Comparison of ENCODE assay signal across 8 cellular contexts in genomic region chr2:240997856-240998705, GRCh38. TPM values are rescaled to one million over a fixed set of nuclear protein-coding genes. Genes with fewer than 3 reads are reported as not detected.
A peak's percentile ranks its signal among the peaks of the same experiment; 100 is the strongest.
DNase-seq lines count a peak whose midpoint lies in the region; ATAC-seq, FAIRE-seq and TF ChIP-seq lines count a peak whose summit lies in the region.

TSS of gene SNED1 (plus strand) at chr2:240998618. CDS start at chr2:240998838, 220 bp downstream.

- CTCF ChIA-PET in CD8-positive, alpha-beta memory T cell (lab: Charles Lee), result no interaction called here
- CTCF ChIA-PET in K562 (lab: Yijun Ruan, JAX; ENCODE audit: low intra/inter-chr PET ratio), result no interaction called here

- in situ Hi-C loops in K562 (cut with MboI), result no loop called here

- H3K4me1 ChIP-seq in CD8-positive, alpha-beta memory T cell (ENCODE audit: insufficient read depth, low read length), result no peaks in the 10 kb centered on the region
- H3K4me1 ChIP-seq in K562 (replicated peaks in 1 of 2; ENCODE audit: control insufficient read depth in 2 of 2, insufficient read depth in 2 of 2, low read length in 2 of 2) (peaks cover 0 to 31% of the 10 kb centered on the region in 2 experiments; a peak in 2 of 5 replicates), hepatocyte (ENCODE audit: insufficient read depth) (peaks cover 35% of the 10 kb centered on the region)

- peaks cover 0 to 4% (median 0%) of the 10 kb centered on the region in 5 donors for H3K9me3 Mint-ChIP-seq in CD8-positive, alpha-beta memory T cell

- H3K27me3 Mint-ChIP-seq in CD8-positive, alpha-beta memory T cell, result peaks cover 11 to 34% of the 10 kb centered on the region in 2 donors

- H3K27ac ChIP-seq in CD8-positive, alpha-beta memory T cell (ENCODE audit: low read depth, low read length), result no peak within 1 kb of the TSS
- no peak within 1 kb of the TSS for H3K27ac ChIP-seq in K562 (ENCODE audit: extremely low read depth, low read depth, low read length)
- H3K27ac ChIP-seq in hepatocyte, result no peak within 1 kb of the TSS

- no peaks in the 10 kb centered on the region for H3K9me3 ChIP-seq in CD8-positive, alpha-beta memory T cell (ENCODE audit: low read length)
- H3K9me3 ChIP-seq in K562 (replicated peaks; ENCODE audit: control insufficient read depth, insufficient read depth, low read depth, low read length) (no peaks in the 10 kb centered on the region), hepatocyte (ENCODE audit: low read depth) (no peaks in the 10 kb centered on the region)

- H2AFZ ChIP-seq in K562 (ENCODE audit: low read depth, low read length), result peak within 1 kb of the TSS; percentile 86
- peak within 1 kb of the TSS; percentile 71 for H2AFZ ChIP-seq in hepatocyte

- no peaks in the 10 kb centered on the region for H3K36me3 ChIP-seq in CD8-positive, alpha-beta memory T cell (ENCODE audit: insufficient read depth, low read length)
- H3K36me3 ChIP-seq in K562 (ENCODE audit: control insufficient read depth, insufficient read depth, low read length) (no peaks in the 10 kb centered on the region), hepatocyte (replicated peaks; ENCODE audit: insufficient read depth, low read depth) (no peaks in the 10 kb centered on the region)

- no peak for TF ChIP-seq CTCF in K562 (IDR thresholded peaks at IDR 0.05 in 2 of 3, conservative IDR thresholded peaks at IDR 0.05 in 1 of 3; ENCODE audit: insufficient read depth in 2 of 3, low read depth in 1 of 3, low read length in 3 of 3)
- no peak for TF ChIP-seq CTCF in hepatocyte (IDR thresholded peaks at IDR 0.05; ENCODE audit: poor library complexity)

- no peak within 1 kb of the TSS for H3K4me3 ChIP-seq in CD8-positive, alpha-beta memory T cell (ENCODE audit: low read length)
- H3K4me3 ChIP-seq in K562 (peak within 1 kb of the TSS; percentile 40), hepatocyte (peak within 1 kb of the TSS; percentile 26)

- no peaks in the 10 kb centered on the region for H3K27me3 ChIP-seq in CD8-positive, alpha-beta memory T cell (ENCODE audit: insufficient read depth, low read length, poor library complexity, severe bottlenecking)
- H3K27me3 ChIP-seq in K562 (ENCODE audit: control insufficient read depth in 2 of 2, insufficient read depth in 2 of 2, low read length in 2 of 2) (peaks cover 0 to 39% of the 10 kb centered on the region in 2 experiments; a peak in 2 of 5 replicates), hepatocyte (peaks cover 12% of the 10 kb centered on the region)

- FAIRE-seq in K562 (lab: Jason Lieb, UNC), result no peak

- TF ChIP-seq EP300 in K562 (IDR thresholded peaks at IDR 0.05; ENCODE audit: low read length), result no peak

- H3K9me2 ChIP-seq in hepatocyte (replicated peaks; ENCODE audit: insufficient read depth), result no peaks in the 10 kb centered on the region

- POLR2A ChIA-PET in CD8-positive, alpha-beta memory T cell (lab: Charles Lee), result no interaction called here
- POLR2A ChIA-PET in K562 (lab: Yijun Ruan, JAX), result interaction anchor here (0.6 kb wide), 1 partner anchor 23 kb away, joined by 3 read pairs; no protein-coding TSS in a partner anchor

- no TSS peak for BruUV-seq in K562 (replicated peaks; lab: Mats Ljungman, UMichigan)

- peak within 1 kb of the TSS; percentile 75 for H3K4me2 ChIP-seq in K562 (ENCODE audit: insufficient read depth, low read length)
- peak within 1 kb of the TSS; percentile 84 for H3K4me2 ChIP-seq in hepatocyte

- TF ChIP-seq POLR2A in K562 (conservative IDR thresholded peaks at IDR 0.05), result no peak

- peak in 4 of 5 donors; percentile 17 to 73 (median 45) for DNase-seq in CD8-positive, alpha-beta memory T cell
- DNase-seq in HuH-7 (ENCODE audit: low spot score) (peak; percentile 87), T-helper 2 cell (peak in 4 of 5 experiments; percentile 42 to 67 (median 56)), K562 (ENCODE audit: extremely low read depth in 1 of 4, low spot score in 3 of 4) (peak; percentile 80 to 83 (median 82)), hepatocyte (ENCODE audit: low spot score) (peak; percentile 88), retina (peak; percentile 93), GDM1 (lab: John Stamatoyannopoulos, UW) (no peak), COR-L47 (lab: John Stamatoyannopoulos, UW) (no peak)

- peaks cover 0 to 15% (median 2%) of the 10 kb centered on the region in 3 donors for H3K4me1 Mint-ChIP-seq in CD8-positive, alpha-beta memory T cell

- no peaks in the 10 kb centered on the region for H3K9me1 ChIP-seq in K562 (ENCODE audit: control insufficient read depth, insufficient read depth, low read length)

- peak; percentile 99 for ATAC-seq in K562

- H3K27ac Mint-ChIP-seq in CD8-positive, alpha-beta memory T cell, result peak within 1 kb of the TSS in 2 of 8 donors; percentile 3 to 79

- TF ChIP-seq RAD21 in K562 (CRISPR knock-in tag; conservative IDR thresholded peaks at IDR 0.05 in 1 of 2, IDR thresholded peaks at IDR 0.05 in 1 of 2), result no peak

- H3K4me3 Mint-ChIP-seq in CD8-positive, alpha-beta memory T cell, result peak within 1 kb of the TSS in 5 of 7 donors; percentile 21 to 86 (median 59)

- no peaks in the 10 kb centered on the region for H3K36me3 Mint-ChIP-seq in CD8-positive, alpha-beta memory T cell

- H4K20me1 ChIP-seq in K562 (replicated peaks; ENCODE audit: control insufficient read depth, insufficient read depth, low read length) (peaks cover 4% of the 10 kb centered on the region), hepatocyte (ENCODE audit: insufficient read depth, poor library complexity, severe bottlenecking) (no peaks in the 10 kb centered on the region)

- H3K9ac ChIP-seq in K562 (ENCODE audit: insufficient read depth in 1 of 2, low read depth in 2 of 2, low read length in 2 of 2), result peak within 1 kb of the TSS; percentile 54 to 86; a peak in 3 of 4 replicates

- H3K79me2 ChIP-seq in K562 (ENCODE audit: control insufficient read depth, insufficient read depth, low read length), result no peaks in the 10 kb centered on the region
- no peaks in the 10 kb centered on the region for H3K79me2 ChIP-seq in hepatocyte

- intact Hi-C loops in K562 (cut with micrococcal nuclease), result no loop called here

- WGBS in K562 (ENCODE audit: insufficient coverage, low coverage, missing lambda C conversion rate), result 3% methylated on average over 19 of the region's 61 CpGs
- 14% methylated on average over 33 of the region's 61 CpGs for WGBS in hepatocyte (ENCODE audit: low lambda C conversion rate, missing lambda C conversion rate)

TF ChIP-seq in K562, 482 proteins besides CTCF, POLR2A, EP300 and RAD21 (continues in another document):
- peak; percentile 21 to 24; a peak in 1 of 4 replicates for TF ChIP-seq NRF1 (conservative IDR thresholded peaks at IDR 0.05 in 1 of 2, IDR thresholded peaks at IDR 0.05 in 1 of 2)
- TF ChIP-seq, protein P1, sequence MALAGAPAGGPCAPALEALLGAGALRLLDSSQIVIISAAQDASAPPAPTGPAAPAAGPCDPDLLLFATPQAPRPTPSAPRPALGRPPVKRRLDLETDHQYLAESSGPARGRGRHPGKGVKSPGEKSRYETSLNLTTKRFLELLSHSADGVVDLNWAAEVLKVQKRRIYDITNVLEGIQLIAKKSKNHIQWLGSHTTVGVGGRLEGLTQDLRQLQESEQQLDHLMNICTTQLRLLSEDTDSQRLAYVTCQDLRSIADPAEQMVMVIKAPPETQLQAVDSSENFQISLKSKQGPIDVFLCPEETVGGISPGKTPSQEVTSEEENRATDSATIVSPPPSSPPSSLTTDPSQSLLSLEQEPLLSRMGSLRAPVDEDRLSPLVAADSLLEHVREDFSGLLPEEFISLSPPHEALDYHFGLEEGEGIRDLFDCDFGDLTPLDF (CRISPR knock-in tag; IDR thresholded peaks at IDR 0.05), result no peak
- TF ChIP-seq ZFX (CRISPR knock-in tag; IDR thresholded peaks at IDR 0.05), result peak; percentile 57
- peak; percentile 98 for TF ChIP-seq ZFP91 (CRISPR knock-in tag; IDR thresholded peaks at IDR 0.05)

RNA-seq across cellular contexts. Expression of gene SNED1, which starts in this region (rescaled TPM):
- total RNA-seq in CD8-positive, alpha-beta memory T cell, result 1 to 10 TPM; 1.8 to 3.5 TPM
- 0.90 TPM for polyA plus RNA-seq in CD8-positive, alpha-beta memory T cell
- not detected in 2 replicates for total RNA-seq in K562 (2011; cell fraction: chromatin; rRNA removed; ENCODE audit: low replicate concordance)
- not detected in 2 replicates for total RNA-seq in K562 (2011; cell fraction: nucleolus; rRNA removed)
- not detected in 2 replicates for total RNA-seq in K562 (2011; cell fraction: nucleoplasm; rRNA removed)
- total RNA-seq in K562 (2014; rRNA removed) (not detected in 2 replicates), K562 (2014; rRNA removed; fragmentation: Illumina TruSeq; extraction: Trizol) (not detected in 2 replicates), K562 (2015; rRNA removed; fragmentation: Illumina TruSeq; extraction: Trizol) (not detected in 2 replicates), K562 (2021) (0.02 and 0.07 TPM in 2 replicates), hepatocyte (3.5 and 6.5 TPM in 2 replicates)
- polyA plus RNA-seq in K562 (2011; rRNA removed) (0.06 TPM in 1 of 2 replicates, not detected in the other), K562 (2014; fragmentation: Illumina TruSeq; extraction: Trizol) (not detected in 2 replicates), K562 (2014; fragmentation: Nextera tagmentation; extraction: Ambion mirVana) (under 1 TPM; 0.03 to 0.04 TPM), K562 (2014; rRNA removed) (0.03 TPM in 1 of 2 replicates, not detected in the other), hepatocyte (3.7 and 4.6 TPM in 2 replicates)
- polyA plus RNA-seq in K562 (2011; cell fraction: cytosol; rRNA removed), result not detected in 2 replicates
- polyA plus RNA-seq in K562 (2011; cell fraction: nucleus; rRNA removed), result 0.01 TPM in 1 of 2 replicates, not detected in the other
- polyA plus RNA-seq in K562 (2012), result 0.12 and 0.17 TPM in 2 replicates
- polyA minus RNA-seq in K562 (2011; rRNA and poly(A)+ RNA removed), result not detected in 2 replicates
- polyA minus RNA-seq in K562 (2011; cell fraction: cytosol; rRNA and poly(A)+ RNA removed), result not detected in 2 replicates
- polyA minus RNA-seq in K562 (2011; cell fraction: nucleus; rRNA and poly(A)+ RNA removed), result not detected in 2 replicates

Comparison
In these comparisons a context has a peak if more than half of its experiments do, and no peak if none do; other contexts are left out.
1. Peak in DNase-seq, ATAC-seq, H3K4me3 ChIP-seq, H3K9ac ChIP-seq and H3K4me2 ChIP-seq in K562; RNA of the gene not detected or under 1 TPM.
2. DNase-seq: peak in CD8-positive, alpha-beta memory T cell (4 of 5), HuH-7 (single experiment), T-helper 2 cell (4 of 5), hepatocyte (single experiment) and retina (single experiment); none in GDM1 (single experiment) and COR-L47 (single experiment).